ENCODE assay signal across 26 cellular contexts in genomic region chr10:49289480-49289879, GRCh38. TPM values are rescaled to one million over a fixed set of nuclear protein-coding genes. Genes with fewer than 3 reads are reported as not detected.
"Had no signal": no experiment of that assay in that cellular context is flagged by ENCODE, and none has a peak within 500 bp of the region (broad histone marks: within the 10 kb centered on the region; RNA-seq: fewer than 3 reads in every experiment).

No MANE protein-coding gene starts in this region.

- H3K4me3 Mint-ChIP-seq: activated CD8-positive, alpha-beta T cell treated with anti-CD3 and anti-CD28 coated beads, Interleukin-2, amount 10 ng/mL, durations not matched to agents 7 days and 5 days; activated naive CD8-positive, alpha-beta T cell treated with anti-CD3 and anti-CD28 coated beads, Interleukin-2, amount 10 ng/mL, durations not matched to agents 7 days and 5 days; T-helper 17 cell; WTC11 had no signal

- ATAC-seq: activated CD8-positive, alpha-beta T cell treated with anti-CD3 and anti-CD28 coated beads, Interleukin-2, amount 10 ng/mL, durations not matched to agents 7 days and 5 days; T-helper 17 cell; WTC11 had no signal

- H3K9me3 Mint-ChIP-seq: activated naive CD8-positive, alpha-beta T cell treated with anti-CD3 and anti-CD28 coated beads, Interleukin-2, amount 10 ng/mL, durations not matched to agents 7 days and 5 days had no signal

- H3K4me1 ChIP-seq: adrenal gland, Peyer's patch, SJSA1 had no signal

- H3K36me3 ChIP-seq: adrenal gland, Peyer's patch, SJSA1 had no signal

- H3K36me3 Mint-ChIP-seq: activated naive CD8-positive, alpha-beta T cell treated with anti-CD3 and anti-CD28 coated beads, Interleukin-2, amount 10 ng/mL, durations not matched to agents 7 days and 5 days; WTC11 had no signal

- H3K4me1 Mint-ChIP-seq: WTC11 had no signal

- H3K9me3 ChIP-seq: adrenal gland, Peyer's patch, SJSA1 had no signal

- H3K27ac ChIP-seq: adrenal gland, Peyer's patch, RWPE1, SJSA1 had no signal

- H3K27me3 ChIP-seq: adrenal gland, Peyer's patch, SJSA1 had no signal

- H3K4me3 ChIP-seq: adrenal gland, Peyer's patch, SJSA1 had no signal

- DNase-seq: activated CD4-positive, alpha-beta T cell treated with anti-CD3 and anti-CD28 coated beads for 48 hours; activated CD4-positive, alpha-beta T cell treated with anti-CD3 and anti-CD28 coated beads, Interleukin-2, amount 50 U/mL, for 4 hours; activated CD4-positive, CD25-positive, alpha-beta regulatory T cell treated with anti-CD3 and anti-CD28 coated beads, Interleukin-2, amount 50 U/mL, for 72 hours; activated CD8-positive, alpha-beta memory T cell treated with anti-CD3 and anti-CD28 coated beads, Interleukin-2, amount 50 U/mL, for 48 hours; activated CD8-positive, alpha-beta T cell treated with anti-CD3 and anti-CD28 coated beads, Interleukin-2, amount 10 ng/mL, durations not matched to agents 7 days and 5 days; activated naive CD4-positive, alpha-beta T cell treated with anti-CD3 and anti-CD28 coated beads, Interleukin-2, amount 50 U/mL, for 16 hours; activated naive CD8-positive, alpha-beta T cell treated with anti-CD3 and anti-CD28 coated beads, Interleukin-2, amount 10 ng/mL, durations not matched to agents 7 days and 5 days; activated T-cell treated with anti-CD3 and anti-CD28 coated beads, Interleukin-2, amount 50 U/mL, for 1 hour; anterior cingulate cortex; Kasumi-1; KBM-7; NCI-H1105 treated with DMSO at 0.1 percent for 48 hours; NCI-H1436 treated with DMSO at 0.1 percent for 48 hours; NCI-H187; NCI-H2081; NCI-H510A treated with DMSO at 0.1 percent for 48 hours; NCI-H69; NK-92 treated with Interleukin-12 subunit alpha and Interleukin-12 subunit beta, amount 100 ng/mL, for 24 hours; Peyer's patch; SHP77; T-helper 17 cell; T-helper 9 cell had no signal

- H3K27ac Mint-ChIP-seq: activated CD8-positive, alpha-beta T cell treated with anti-CD3 and anti-CD28 coated beads, Interleukin-2, amount 10 ng/mL, durations not matched to agents 7 days and 5 days; activated naive CD8-positive, alpha-beta T cell treated with anti-CD3 and anti-CD28 coated beads, Interleukin-2, amount 10 ng/mL, durations not matched to agents 7 days and 5 days; T-helper 17 cell; WTC11 had no signal

RNA-seq across cellular contexts. Expression of gene C10orf71, which starts 9.5 kb away (rescaled TPM):
- total RNA-seq: activated CD8-positive, alpha-beta T cell treated with anti-CD3 and anti-CD28 coated beads, Interleukin-2, amount 10 ng/mL, durations not matched to agents 7 days and 5 days; activated naive CD8-positive, alpha-beta T cell treated with anti-CD3 and anti-CD28 coated beads, Interleukin-2, amount 10 ng/mL, durations not matched to agents 7 days and 5 days; Peyer's patch; SJSA1; T-helper 17 cell; WTC11 had no signal
